In the genomic region with DNA sequence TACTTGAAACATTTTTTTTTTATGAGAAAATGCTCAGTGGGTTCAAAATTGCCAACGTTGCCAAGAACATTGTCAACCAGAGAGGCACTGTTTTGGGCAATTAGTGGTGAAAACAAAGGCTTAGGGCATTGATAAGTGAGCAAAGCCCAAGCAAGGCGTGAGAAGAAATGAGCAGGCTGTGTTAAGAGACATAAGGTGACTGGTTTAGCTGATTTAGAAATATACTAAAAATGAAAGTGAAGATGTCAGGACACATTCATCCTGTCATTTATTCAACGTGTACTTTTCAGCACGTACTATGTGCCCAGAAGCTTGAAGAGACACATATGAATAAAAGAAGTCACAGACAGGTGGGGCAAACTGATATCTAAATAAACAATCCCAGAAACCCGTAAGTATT, we compare ENCODE assay signal across 1 cellular context.
TF ChIP-seq lines count a peak whose summit lies in the region.

No MANE protein-coding gene starts in this region.

TF ChIP-seq in WTC11, 78 proteins besides CTCF, POLR2A, EP300 and RAD21 (continued from another document):
- TF ChIP-seq ERG (CRISPR knock-in tag; IDR thresholded peaks at IDR 0.05) (no peak), TEAD1 (CRISPR knock-in tag; IDR thresholded peaks at IDR 0.05) (no peak), GABPB1 (CRISPR knock-in tag; IDR thresholded peaks at IDR 0.05) (no peak), ZNF512 (CRISPR knock-in tag; IDR thresholded peaks at IDR 0.05; ENCODE audit: borderline replicate concordance) (no peak)
- TF ChIP-seq, protein P1, sequence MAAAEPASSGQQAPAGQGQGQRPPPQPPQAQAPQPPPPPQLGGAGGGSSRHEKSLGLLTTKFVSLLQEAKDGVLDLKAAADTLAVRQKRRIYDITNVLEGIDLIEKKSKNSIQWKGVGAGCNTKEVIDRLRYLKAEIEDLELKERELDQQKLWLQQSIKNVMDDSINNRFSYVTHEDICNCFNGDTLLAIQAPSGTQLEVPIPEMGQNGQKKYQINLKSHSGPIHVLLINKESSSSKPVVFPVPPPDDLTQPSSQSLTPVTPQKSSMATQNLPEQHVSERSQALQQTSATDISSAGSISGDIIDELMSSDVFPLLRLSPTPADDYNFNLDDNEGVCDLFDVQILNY (CRISPR knock-in tag; IDR thresholded peaks at IDR 0.05) = no peak
- TF ChIP-seq, protein P2, sequence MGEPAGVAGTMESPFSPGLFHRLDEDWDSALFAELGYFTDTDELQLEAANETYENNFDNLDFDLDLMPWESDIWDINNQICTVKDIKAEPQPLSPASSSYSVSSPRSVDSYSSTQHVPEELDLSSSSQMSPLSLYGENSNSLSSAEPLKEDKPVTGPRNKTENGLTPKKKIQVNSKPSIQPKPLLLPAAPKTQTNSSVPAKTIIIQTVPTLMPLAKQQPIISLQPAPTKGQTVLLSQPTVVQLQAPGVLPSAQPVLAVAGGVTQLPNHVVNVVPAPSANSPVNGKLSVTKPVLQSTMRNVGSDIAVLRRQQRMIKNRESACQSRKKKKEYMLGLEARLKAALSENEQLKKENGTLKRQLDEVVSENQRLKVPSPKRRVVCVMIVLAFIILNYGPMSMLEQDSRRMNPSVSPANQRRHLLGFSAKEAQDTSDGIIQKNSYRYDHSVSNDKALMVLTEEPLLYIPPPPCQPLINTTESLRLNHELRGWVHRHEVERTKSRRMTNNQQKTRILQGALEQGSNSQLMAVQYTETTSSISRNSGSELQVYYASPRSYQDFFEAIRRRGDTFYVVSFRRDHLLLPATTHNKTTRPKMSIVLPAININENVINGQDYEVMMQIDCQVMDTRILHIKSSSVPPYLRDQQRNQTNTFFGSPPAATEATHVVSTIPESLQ (CRISPR knock-in tag; IDR thresholded peaks at IDR 0.05) = no peak
- TF ChIP-seq, protein P3, sequence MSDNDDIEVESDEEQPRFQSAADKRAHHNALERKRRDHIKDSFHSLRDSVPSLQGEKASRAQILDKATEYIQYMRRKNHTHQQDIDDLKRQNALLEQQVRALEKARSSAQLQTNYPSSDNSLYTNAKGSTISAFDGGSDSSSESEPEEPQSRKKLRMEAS (CRISPR knock-in tag; IDR thresholded peaks at IDR 0.05) = no peak
